ENCODE assay signal across 1 cellular context in the genomic region with DNA sequence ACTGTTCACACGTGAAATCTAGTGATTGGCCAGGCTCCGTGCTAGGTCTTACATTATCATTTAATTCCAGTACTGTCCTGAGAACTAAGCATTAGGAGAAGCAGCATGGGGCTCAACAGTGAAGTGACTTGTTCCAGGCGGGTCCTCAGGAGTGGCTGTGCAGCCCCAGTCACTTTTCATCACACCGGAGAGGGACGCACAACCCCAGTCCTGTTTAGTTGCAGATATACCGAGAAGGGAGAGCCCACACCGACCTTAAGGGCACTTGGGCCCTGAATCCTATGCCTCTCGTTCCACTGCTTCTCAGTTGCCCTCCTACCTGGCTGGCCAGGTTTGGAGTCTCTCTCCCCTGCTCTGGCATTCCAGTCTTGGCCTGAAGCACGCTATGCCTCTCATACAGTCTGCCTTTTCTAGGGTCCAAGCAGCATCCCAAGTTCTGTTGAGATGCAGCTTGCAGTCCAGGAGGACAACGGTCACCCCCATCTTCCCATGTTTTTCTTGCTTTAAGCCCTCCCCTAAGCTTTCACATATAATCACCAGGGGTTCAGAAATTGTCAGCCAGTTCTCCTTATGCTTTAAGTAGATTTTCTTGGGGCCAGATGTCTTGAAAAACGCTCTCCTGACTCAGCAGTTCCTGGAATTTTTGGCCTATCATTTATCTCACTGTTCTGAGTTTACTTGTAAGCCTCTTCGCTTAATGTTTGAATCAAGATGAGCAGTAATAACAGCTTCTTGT.
TF ChIP-seq lines count a peak whose summit lies in the region.

No MANE protein-coding gene starts in this region.

TF ChIP-seq in HepG2, 621 proteins besides CTCF, POLR2A, EP300 and RAD21:
- no peak for TF ChIP-seq PAX8 (CRISPR knock-in tag; IDR thresholded peaks at IDR 0.05; ENCODE audit: borderline replicate concordance)
- no peak for TF ChIP-seq ZNF101 (CRISPR knock-in tag; IDR thresholded peaks at IDR 0.05; ENCODE audit: borderline replicate concordance, low read depth)
- 0 out of 2 replicates have a peak, but pooled peaks have one; percentile 42 for TF ChIP-seq MAFF (IDR thresholded peaks at IDR 0.05; ENCODE audit: low read depth, low read length)
- TF ChIP-seq MAFK (conservative IDR thresholded peaks at IDR 0.05 in 1 of 2, IDR thresholded peaks at IDR 0.05 in 1 of 2; ENCODE audit: low read length in 2 of 2), result peak; percentile 43 to 78
